13 cellular contexts compared by ENCODE assay signal in genomic region chr5:6273090-6273735, GRCh38.
DNase-seq lines count a peak whose midpoint lies in the region; ATAC-seq and TF ChIP-seq lines count a peak whose summit lies in the region.
"Had no signal": no experiment of that assay in that cellular context is flagged by ENCODE, and none has a peak within 500 bp of the region (broad histone marks: within the 10 kb centered on the region; RNA-seq: fewer than 3 reads in every experiment).

No MANE protein-coding gene starts in this region.

- DNase-seq in NCI-H345 (lab: John Stamatoyannopoulos, UW) (no peak), NCI-H2227 treated with DMSO at 0.1 percent for 48 hours (lab: John Stamatoyannopoulos, UW) (no peak), left lobe of liver (ENCODE audit: low spot score) (no peak)
- no peak for DNase-seq in stimulated activated CD4-positive, alpha-beta T cell treated with anti-CD3 and anti-CD28 coated beads, Interleukin-2, amount 100 ng/mL, for 48 hours
- DNase-seq: activated effector memory CD4-positive, alpha-beta T cell treated with anti-CD3 and anti-CD28 coated beads, Interleukin-2, amount 50 U/mL, for 16 hours; CD4-positive, CD25-positive, alpha-beta regulatory T cell; left ventricle myocardium inferior had no signal

- peaks cover 0 to 17% (median 13%) of the 10 kb centered on the region in 5 experiments for H3K9me3 Mint-ChIP-seq in brain

- peak overlapping the region in 4 of 5 experiments; percentile 1 to 88 (median 20) for H3K27ac Mint-ChIP-seq in brain
- H3K27ac Mint-ChIP-seq: CD4-positive, CD25-positive, alpha-beta regulatory T cell had no signal

- no peaks in the 10 kb centered on the region for H3K36me3 Mint-ChIP-seq in brain
- H3K36me3 Mint-ChIP-seq: CD4-positive, CD25-positive, alpha-beta regulatory T cell had no signal

- peaks cover 31% of the 10 kb centered on the region for H3K4me1 Mint-ChIP-seq in brain
- H3K4me1 Mint-ChIP-seq: CD4-positive, CD25-positive, alpha-beta regulatory T cell had no signal

- H3K4me3 Mint-ChIP-seq in brain, result peak overlapping the region in 1 of 5 experiments; percentile 19
- H3K4me3 Mint-ChIP-seq: CD4-positive, CD25-positive, alpha-beta regulatory T cell had no signal

- H3K27me3 Mint-ChIP-seq in brain, result peaks cover 3% of the 10 kb centered on the region

- TF ChIP-seq CTCF in brain (conservative IDR thresholded peaks at IDR 0.05), result no peak

- ATAC-seq in GM18867 (IDR thresholded peaks at IDR 0.05; ENCODE audit: unreplicated experiment) (peak; percentile 75), GM21515 (IDR thresholded peaks at IDR 0.05; ENCODE audit: unreplicated experiment) (peak; percentile 69), HG03039 (IDR thresholded peaks at IDR 0.05; ENCODE audit: unreplicated experiment) (peak; percentile 84), left lobe of liver (no peak)
- ATAC-seq: activated CD4-positive, CD25-positive, alpha-beta regulatory T cell treated with anti-CD3 and anti-CD28 coated beads, Interleukin-2, amount 50 U/mL, for 24 hours; SK-N-SH treated with all-trans-retinoic acid at 6 μM for 48 hours had no signal
